Comparison of ENCODE assay signal across 17 cellular contexts in genomic region chr2:195472835-195473234, GRCh38.
A peak's percentile ranks its signal among the peaks of the same experiment; 100 is the strongest.
DNase-seq lines count a peak whose midpoint lies in the region; ATAC-seq and TF ChIP-seq lines count a peak whose summit lies in the region.
"Had no signal": no experiment of that assay in that cellular context is flagged by ENCODE, and none has a peak within 500 bp of the region (broad histone marks: within the 10 kb centered on the region; RNA-seq: fewer than 3 reads in every experiment).

No MANE protein-coding gene starts in this region.

- peaks cover 10% of the 10 kb centered on the region for H3K9me3 Mint-ChIP-seq in activated naive CD8-positive, alpha-beta T cell treated with anti-CD3 and anti-CD28 coated beads, Interleukin-2, amount 10 ng/mL, durations not matched to agents 7 days and 5 days
- peaks cover 6% of the 10 kb centered on the region for H3K9me3 Mint-ChIP-seq in activated naive CD8-positive, alpha-beta T cell treated with anti-CD3 and anti-CD28 coated beads for 36 hours
- H3K9me3 Mint-ChIP-seq in mesothelial cell of epicardium, result peaks cover 6% of the 10 kb centered on the region

- peaks cover 16% of the 10 kb centered on the region for H3K36me3 Mint-ChIP-seq in activated naive CD8-positive, alpha-beta T cell treated with anti-CD3 and anti-CD28 coated beads, Interleukin-2, amount 10 ng/mL, durations not matched to agents 7 days and 5 days
- H3K36me3 Mint-ChIP-seq in activated naive CD8-positive, alpha-beta T cell treated with anti-CD3 and anti-CD28 coated beads for 36 hours, result no peaks in the 10 kb centered on the region
- H3K36me3 Mint-ChIP-seq in mesothelial cell of epicardium, result no peaks in the 10 kb centered on the region

- H3K4me3 Mint-ChIP-seq in activated naive CD8-positive, alpha-beta T cell treated with anti-CD3 and anti-CD28 coated beads, Interleukin-2, amount 10 ng/mL, durations not matched to agents 7 days and 5 days, result peak overlapping the region; percentile 37
- H3K4me3 Mint-ChIP-seq in activated naive CD8-positive, alpha-beta T cell treated with anti-CD3 and anti-CD28 coated beads for 36 hours, result no peak overlapping the region
- no peak overlapping the region for H3K4me3 Mint-ChIP-seq in mesothelial cell of epicardium
- H3K4me3 Mint-ChIP-seq: B cell; CD4-positive, alpha-beta T cell had no signal

- no peak overlapping the region for H3K27ac ChIP-seq in OCI-LY7 (ENCODE audit: low read depth, low read length, poor library complexity, severe bottlenecking)
- H3K27ac ChIP-seq: C4-2B, GM23248 had no signal

- no peak overlapping the region for H3K4me3 ChIP-seq in OCI-LY7 (ENCODE audit: low read depth, low read length, poor library complexity, severe bottlenecking)
- H3K4me3 ChIP-seq: GM23248 had no signal

- no peaks in the 10 kb centered on the region for H3K36me3 ChIP-seq in OCI-LY7 (ENCODE audit: insufficient read depth, low read length)

- intact Hi-C loops in OCI-LY7 (cut with micrococcal nuclease; ENCODE audit: unreplicated experiment), result no loop called here

- H3K4me2 ChIP-seq in OCI-LY7 (ENCODE audit: low read length), result no peak overlapping the region

- CTCF ChIA-PET in OCI-LY7 (lab: Charles Lee; ENCODE audit: unreplicated experiment), result no interaction called here

- no TSS peak for BruUV-seq in OCI-LY7 (replicated peaks; lab: Mats Ljungman, UMichigan)

- peak overlapping the region; percentile 23; the same call in 1 of the 2 replicates for H2AFZ ChIP-seq in OCI-LY7 (ENCODE audit: low read length)
- H2AFZ ChIP-seq: GM23248 had no signal

- in situ Hi-C loops in KBM-7 (cut with MboI; ENCODE audit: low pct_unique_long_range_greater_than_20kb, low sequenced_read_pairs), result no loop called here

- H3K9me2 ChIP-seq in OCI-LY7 (ENCODE audit: insufficient read depth, low read length), result no peaks in the 10 kb centered on the region

- peak; percentile 43 for ATAC-seq in activated naive CD8-positive, alpha-beta T cell treated with anti-CD3 and anti-CD28 coated beads, Interleukin-2, amount 10 ng/mL, durations not matched to agents 7 days and 5 days (ENCODE audit: low read depth)
- ATAC-seq in HG02588 (IDR thresholded peaks at IDR 0.05; ENCODE audit: unreplicated experiment), result no peak

- no peak overlapping the region for H3K27ac Mint-ChIP-seq in activated naive CD8-positive, alpha-beta T cell treated with anti-CD3 and anti-CD28 coated beads, Interleukin-2, amount 10 ng/mL, durations not matched to agents 7 days and 5 days
- no peak overlapping the region for H3K27ac Mint-ChIP-seq in activated naive CD8-positive, alpha-beta T cell treated with anti-CD3 and anti-CD28 coated beads for 36 hours
- no peak overlapping the region for H3K27ac Mint-ChIP-seq in mesothelial cell of epicardium
- H3K27ac Mint-ChIP-seq: B cell; CD4-positive, alpha-beta T cell had no signal

- no peaks in the 10 kb centered on the region for H3K79me2 ChIP-seq in OCI-LY7 (ENCODE audit: insufficient read depth, low read depth, low read length)

- peaks cover 4% of the 10 kb centered on the region; the same call in 1 of the 2 replicates for H3K9me3 ChIP-seq in OCI-LY7 (ENCODE audit: low read length)
- H3K9me3 ChIP-seq: Caco-2 had no signal

- peaks cover 20% of the 10 kb centered on the region for H3K4me1 Mint-ChIP-seq in activated naive CD8-positive, alpha-beta T cell treated with anti-CD3 and anti-CD28 coated beads, Interleukin-2, amount 10 ng/mL, durations not matched to agents 7 days and 5 days
- peaks cover 21% of the 10 kb centered on the region for H3K4me1 Mint-ChIP-seq in activated naive CD8-positive, alpha-beta T cell treated with anti-CD3 and anti-CD28 coated beads for 36 hours
- peaks cover 13% of the 10 kb centered on the region for H3K4me1 Mint-ChIP-seq in mesothelial cell of epicardium

- no peak for DNase-seq in activated naive CD8-positive, alpha-beta T cell treated with anti-CD3 and anti-CD28 coated beads, Interleukin-2, amount 10 ng/mL, durations not matched to agents 7 days and 5 days
- DNase-seq in activated naive CD8-positive, alpha-beta T cell treated with anti-CD3 and anti-CD28 coated beads for 36 hours, result no peak
- DNase-seq in KBM-7, result peak; percentile 40
- DNase-seq in OCI-LY7 (ENCODE audit: low spot score), result no peak
- DNase-seq in mesothelial cell of epicardium (ENCODE audit: low spot score in 2 of 2, unreplicated experiment in 2 of 2), result no peak
- no peak for DNase-seq in activated CD8-positive, alpha-beta memory T cell treated with anti-CD3 and anti-CD28 coated beads, Interleukin-2, amount 50 U/mL, for 4 hours
- no peak for DNase-seq in H4 (ENCODE audit: low spot score)
- DNase-seq: 8988T; Caco-2; CD4-positive, alpha-beta T cell; GDM1; GM23248; HCEC 1CT; IMR-90 had no signal

- POLR2A ChIA-PET in activated naive CD8-positive, alpha-beta T cell treated with anti-CD3 and anti-CD28 coated beads, Interleukin-2, amount 10 ng/mL, durations not matched to agents 7 days and 5 days (lab: Charles Lee), result interaction anchor here (0.6 kb wide), 1 partner anchor 22 kb away, joined by 3 read pairs; no protein-coding TSS in a partner anchor
- POLR2A ChIA-PET in OCI-LY7 (lab: Charles Lee), result interaction anchor here (0.6 to 1.4 kb wide), 2 partner anchors 53 to 88 kb away, joined by 3 to 4 read pairs; no protein-coding TSS in a partner anchor

- H3K4me1 ChIP-seq in OCI-LY7 (ENCODE audit: insufficient read depth, low read length, poor library complexity, severe bottlenecking), result peaks cover 44% of the 10 kb centered on the region
- H3K4me1 ChIP-seq: Caco-2 had no signal

- no peaks in the 10 kb centered on the region for H3K27me3 Mint-ChIP-seq in activated naive CD8-positive, alpha-beta T cell treated with anti-CD3 and anti-CD28 coated beads, Interleukin-2, amount 10 ng/mL, durations not matched to agents 7 days and 5 days
- H3K27me3 Mint-ChIP-seq in activated naive CD8-positive, alpha-beta T cell treated with anti-CD3 and anti-CD28 coated beads for 36 hours, result no peaks in the 10 kb centered on the region
- H3K27me3 Mint-ChIP-seq in mesothelial cell of epicardium (ENCODE audit: low read depth), result no peaks in the 10 kb centered on the region
- H3K27me3 Mint-ChIP-seq: B cell; CD4-positive, alpha-beta T cell had no signal

- TF ChIP-seq CTCF in OCI-LY7 (conservative IDR thresholded peaks at IDR 0.05; ENCODE audit: low read length) (no peak), mesothelial cell of epicardium (IDR thresholded peaks at IDR 0.05; ENCODE audit: unreplicated experiment) (no peak)

- H4K20me1 ChIP-seq in OCI-LY7 (ENCODE audit: insufficient read depth, low read length), result no peaks in the 10 kb centered on the region
